18 cellular contexts compared by ENCODE assay signal in genomic region chr6:144474290-144474689, GRCh38.
"Had no signal": no experiment of that assay in that cellular context is flagged by ENCODE, and none has a peak within 500 bp of the region (broad histone marks: within the 10 kb centered on the region; RNA-seq: fewer than 3 reads in every experiment).

No MANE protein-coding gene starts in this region.

- H3K27me3 Mint-ChIP-seq: dendritic cell treated with granulocyte-macrophage colony-stimulating factor and Interleukin-4, amounts not matched to agents 40 ng/mL and 50 ng/mL, for 4 days; naive B cell; type B pancreatic cell had no signal

- H3K27me3 ChIP-seq: esophagus squamous epithelium, gastroesophageal sphincter, neutrophil, sigmoid colon, uterus had no signal

- H3K4me1 ChIP-seq: esophagus squamous epithelium, sigmoid colon, uterus had no signal

- H3K36me3 ChIP-seq: uterus had no signal

- ATAC-seq: gastroesophageal sphincter had no signal

- H3K9me3 ChIP-seq: esophagus squamous epithelium, gastroesophageal sphincter, left ventricle myocardium inferior, lower lobe of right lung, neutrophil, sigmoid colon, uterus had no signal

- H3K4me3 Mint-ChIP-seq: dendritic cell treated with granulocyte-macrophage colony-stimulating factor and Interleukin-4, amounts not matched to agents 40 ng/mL and 50 ng/mL, for 4 days; naive B cell; type B pancreatic cell had no signal

- H3K4me3 ChIP-seq: esophagus squamous epithelium, gastroesophageal sphincter, left ventricle myocardium inferior, lower lobe of right lung, sigmoid colon, skin epidermis, uterus had no signal

- H3K27ac Mint-ChIP-seq: type B pancreatic cell had no signal

- DNase-seq: esophagus squamous epithelium; foreskin fibroblast; glutamatergic neuron; left ventricle myocardium inferior; lower lobe of right lung; mesenchymal stem cell; naive B cell; posterior cingulate gyrus; sigmoid colon; stimulated activated CD4-positive, alpha-beta T cell treated with anti-CD3 and anti-CD28 coated beads, Interleukin-2, amount 100 ng/mL, for 24 hours; stimulated activated CD4-positive, alpha-beta T cell treated with anti-CD3 and anti-CD28 coated beads, Interleukin-4, amount 100 ng/mL, for 4 hours; stimulated activated naive CD4-positive, alpha-beta T cell treated with Interleukin-2 at 50 U/mL for 16 hours; uterus had no signal

- H3K27ac ChIP-seq: esophagus squamous epithelium, gastroesophageal sphincter, left ventricle myocardium inferior, lower lobe of right lung, neutrophil, sigmoid colon, skin epidermis, uterus had no signal

- H3K9me3 Mint-ChIP-seq: dendritic cell treated with granulocyte-macrophage colony-stimulating factor and Interleukin-4, amounts not matched to agents 40 ng/mL and 50 ng/mL, for 4 days; type B pancreatic cell had no signal
